ENCODE assay signal across 8 cellular contexts in genomic region chr17:55513885-55514590, GRCh38. TPM values are rescaled to one million over a fixed set of nuclear protein-coding genes. Genes with fewer than 3 reads are reported as not detected.
DNase-seq lines count a peak whose midpoint lies in the region; ATAC-seq and TF ChIP-seq lines count a peak whose summit lies in the region.

No MANE protein-coding gene starts in this region.

- peaks cover 12% of the 10 kb centered on the region for H3K27me3 Mint-ChIP-seq in CD8-positive, alpha-beta T cell (ENCODE audit: low read depth)
- peaks cover 4% of the 10 kb centered on the region for H3K27me3 Mint-ChIP-seq in nephron progenitor cell (ENCODE audit: low read depth, poor library complexity)

- H3K4me1 ChIP-seq in CD8-positive, alpha-beta T cell (ENCODE audit: insufficient read depth, low read length) = no peaks in the 10 kb centered on the region
- H3K4me1 ChIP-seq in OCI-LY7 (ENCODE audit: insufficient read depth, low read length, poor library complexity, severe bottlenecking) (peaks cover 18% of the 10 kb centered on the region), esophagus muscularis mucosa (peaks cover 0 to 12% (median 11%) of the 10 kb centered on the region in 4 donors)

- H3K4me2 ChIP-seq in OCI-LY7 (ENCODE audit: low read length) = no peak overlapping the region

- no peak overlapping the region for H3K27ac Mint-ChIP-seq in CD8-positive, alpha-beta T cell
- H3K27ac Mint-ChIP-seq in nephron progenitor cell = no peak overlapping the region

- no peak for TF ChIP-seq POLR2A in esophagus muscularis mucosa (IDR thresholded peaks at IDR 0.05; ENCODE audit: low read depth)

- no peak overlapping the region for H3K4me3 ChIP-seq in CD8-positive, alpha-beta T cell (ENCODE audit: low read depth, low read length)
- H3K4me3 ChIP-seq in OCI-LY7 (ENCODE audit: low read depth, low read length, poor library complexity, severe bottlenecking) (no peak overlapping the region), esophagus muscularis mucosa (no peak overlapping the region)

- H3K79me2 ChIP-seq in OCI-LY7 (ENCODE audit: insufficient read depth, low read depth, low read length) = no peaks in the 10 kb centered on the region

- no peaks in the 10 kb centered on the region for H3K9me2 ChIP-seq in OCI-LY7 (ENCODE audit: insufficient read depth, low read length)

- no peaks in the 10 kb centered on the region for H3K27me3 ChIP-seq in CD8-positive, alpha-beta T cell (ENCODE audit: insufficient read depth, low read length)
- no peaks in the 10 kb centered on the region for H3K27me3 ChIP-seq in esophagus muscularis mucosa

- no TSS peak for BruUV-seq in OCI-LY7 (replicated peaks; lab: Mats Ljungman, UMichigan)

- H3K27ac ChIP-seq in CD8-positive, alpha-beta T cell (ENCODE audit: low read depth, low read length) = no peak overlapping the region
- H3K27ac ChIP-seq in OCI-LY7 (ENCODE audit: low read depth, low read length, poor library complexity, severe bottlenecking) = no peak overlapping the region
- no peak overlapping the region for H3K27ac ChIP-seq in esophagus muscularis mucosa (replicated peaks in 1 of 4)

- DNase-seq in CD8-positive, alpha-beta T cell = peak; percentile 49 to 72 (median 63)
- DNase-seq in GM20000 (ENCODE audit: low spot score) (peak; percentile 63), HuH-7 (ENCODE audit: low spot score) (peak; percentile 59), OCI-LY7 (ENCODE audit: low spot score) (peak; percentile 83), activated T-cell treated with anti-CD3 and anti-CD28 coated beads for 1 hour (ENCODE audit: low read depth) (peak; percentile 69), esophagus muscularis mucosa (ENCODE audit: extremely low spot score) (peak; percentile 94), nephron progenitor cell (peak; percentile 74)
- peak; percentile 76 for DNase-seq in stimulated activated naive CD8-positive, alpha-beta T cell treated with anti-CD3 and anti-CD28 coated beads, Interleukin-15, Interleukin-2, amounts not matched to agents 100 U/mL and 50 U/mL, for 24 hours

- peak overlapping the region; percentile 14; the same call in 1 of the 2 replicates for H2AFZ ChIP-seq in OCI-LY7 (ENCODE audit: low read length)

- TF ChIP-seq CTCF in CD8-positive, alpha-beta T cell (IDR thresholded peaks at IDR 0.05) = peak; percentile 96
- TF ChIP-seq CTCF in GM20000 (IDR thresholded peaks at IDR 0.05; ENCODE audit: extremely low read depth, missing control alignments) (peak; percentile 81), OCI-LY7 (conservative IDR thresholded peaks at IDR 0.05; ENCODE audit: low read length) (peak; percentile 99), esophagus muscularis mucosa (IDR thresholded peaks at IDR 0.05) (peak; percentile 90 to 96 (median 92)), nephron progenitor cell (IDR thresholded peaks at IDR 0.05) (peak; percentile 91)

- CTCF ChIA-PET in CD8-positive, alpha-beta T cell (lab: Charles Lee) = interaction anchor here (0.7 to 1.2 kb wide), 17 partner anchors 10 to 1540 kb away, joined by 3 to 8 read pairs (median 4); no protein-coding TSS in a partner anchor
- CTCF ChIA-PET in OCI-LY7 (lab: Charles Lee; ENCODE audit: unreplicated experiment) = interaction anchor here (0.8 kb wide), 1 partner anchor 157 kb away, joined by 3 read pairs; no protein-coding TSS in a partner anchor

- POLR2A ChIA-PET in CD8-positive, alpha-beta T cell (lab: Charles Lee) = no interaction called here
- POLR2A ChIA-PET in OCI-LY7 (lab: Charles Lee) = interaction anchor here (0.8 to 0.9 kb wide), 2 partner anchors 152 to 164 kb away, joined by 3 read pairs; no protein-coding TSS in a partner anchor

- no peaks in the 10 kb centered on the region for H3K36me3 ChIP-seq in CD8-positive, alpha-beta T cell (ENCODE audit: insufficient read depth, low read length)
- H3K36me3 ChIP-seq in OCI-LY7 (ENCODE audit: insufficient read depth, low read length) (no peaks in the 10 kb centered on the region), esophagus muscularis mucosa (no peaks in the 10 kb centered on the region)

- WGBS in esophagus muscularis mucosa = 13% methylated on average over 5 of the region's 5 CpGs

- ATAC-seq in CD8-positive, alpha-beta T cell = peak; percentile 57
- ATAC-seq in stimulated activated naive CD8-positive, alpha-beta T cell treated with anti-CD3 and anti-CD28 coated beads, Interleukin-15, Interleukin-2, amounts not matched to agents 100 U/mL and 50 U/mL, for 24 hours = peak; percentile 43

- intact Hi-C loops in CD8-positive, alpha-beta T cell (cut with DNase I, micrococcal nuclease) = loop anchor here (1.0 to 5.0 kb wide), 3 partner anchors 157 to 521 kb away; no protein-coding TSS in a partner anchor
- intact Hi-C loops in OCI-LY7 (cut with micrococcal nuclease; ENCODE audit: unreplicated experiment) = loop anchor here (1.0 to 5.0 kb wide), 6 partner anchors 77 to 527 kb away; no protein-coding TSS in a partner anchor
- intact Hi-C loops in esophagus muscularis mucosa (cut with DNase I) = loop anchor here (5.0 kb wide), 2 partner anchors 97 to 167 kb away; no protein-coding TSS in a partner anchor

- no peaks in the 10 kb centered on the region for H4K20me1 ChIP-seq in OCI-LY7 (ENCODE audit: insufficient read depth, low read length)

- no peaks in the 10 kb centered on the region for H3K36me3 Mint-ChIP-seq in CD8-positive, alpha-beta T cell
- no peaks in the 10 kb centered on the region for H3K36me3 Mint-ChIP-seq in nephron progenitor cell (ENCODE audit: low read depth)

- no peak for TF ChIP-seq EP300 in esophagus muscularis mucosa (IDR thresholded peaks at IDR 0.05)

- no peaks in the 10 kb centered on the region for H3K4me1 Mint-ChIP-seq in CD8-positive, alpha-beta T cell (ENCODE audit: low read depth)
- H3K4me1 Mint-ChIP-seq in nephron progenitor cell = peaks cover 10% of the 10 kb centered on the region

- H3K9me3 Mint-ChIP-seq in CD8-positive, alpha-beta T cell = no peaks in the 10 kb centered on the region
- H3K9me3 Mint-ChIP-seq in nephron progenitor cell = no peaks in the 10 kb centered on the region

- no peak overlapping the region for H3K4me3 Mint-ChIP-seq in CD8-positive, alpha-beta T cell
- H3K4me3 Mint-ChIP-seq in nephron progenitor cell = no peak overlapping the region

- no peaks in the 10 kb centered on the region for H3K9me3 ChIP-seq in CD8-positive, alpha-beta T cell (ENCODE audit: low read length)
- no peaks in the 10 kb centered on the region for H3K9me3 ChIP-seq in OCI-LY7 (ENCODE audit: low read length)
- no peaks in the 10 kb centered on the region for H3K9me3 ChIP-seq in esophagus muscularis mucosa

RNA-seq across cellular contexts. Expression of gene SMIM36, which starts 2.8 kb away (rescaled TPM):
- not detected for total RNA-seq in CD8-positive, alpha-beta T cell
- not detected in 2 replicates for total RNA-seq in OCI-LY7 (2014; rRNA removed; shearing (Covaris generic))
- total RNA-seq in OCI-LY7 (2022) (not detected in 2 replicates), esophagus muscularis mucosa (not detected)
